In the genomic region with DNA sequence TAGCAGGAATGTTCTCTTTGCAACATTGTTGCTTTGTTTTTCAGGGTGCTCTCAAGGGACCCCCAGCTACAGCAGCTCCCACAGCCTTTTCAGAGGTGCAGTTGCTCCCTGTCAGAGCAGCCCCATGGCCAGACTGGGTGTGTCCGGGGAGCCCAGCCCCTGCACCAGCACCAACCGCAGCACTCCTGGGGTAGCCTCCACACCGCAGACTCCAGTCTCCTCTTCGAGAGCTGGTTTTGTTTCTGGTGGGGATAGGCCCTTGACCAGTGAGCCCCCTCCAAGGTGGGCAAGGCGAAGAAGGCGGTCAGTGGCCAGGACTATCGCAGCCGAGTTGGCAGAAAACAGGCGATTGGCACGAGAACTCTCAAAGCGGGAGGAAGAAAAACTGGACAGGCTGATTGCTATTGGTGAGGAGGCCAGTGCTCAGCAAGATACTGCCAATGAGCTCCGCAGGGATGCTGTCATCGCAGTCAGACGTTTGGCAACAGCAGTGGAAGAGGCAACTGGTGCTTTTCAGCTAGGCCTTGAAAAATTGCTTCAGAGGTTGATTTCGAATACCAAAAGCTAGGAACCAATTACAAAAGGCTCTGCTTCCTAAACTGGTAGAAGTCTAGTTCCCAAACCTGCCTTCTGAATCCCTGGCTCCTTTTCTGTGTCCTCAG, we compare ENCODE assay signal across 17 cellular contexts. TPM values are rescaled to one million over a fixed set of nuclear protein-coding genes. Genes with fewer than 3 reads are reported as not detected.
"Had no signal": no experiment of that assay in that cellular context is flagged by ENCODE, and none has a peak within 500 bp of the region (broad histone marks: within the 10 kb centered on the region; RNA-seq: fewer than 3 reads in every experiment).

No MANE protein-coding gene starts in this region.

- ATAC-seq: foreskin keratinocyte; left colon; mucosa of descending colon; naive thymus-derived CD8-positive, alpha-beta T cell; right cardiac atrium had no signal

- H3K27me3 ChIP-seq: colonic mucosa, foreskin keratinocyte, hepatocyte, ovary had no signal

- H3K4me3 ChIP-seq: colonic mucosa, hepatocyte, mucosa of descending colon, ovary had no signal

- H3K4me3 Mint-ChIP-seq: naive thymus-derived CD8-positive, alpha-beta T cell; neural crest cell had no signal

- H3K27me3 Mint-ChIP-seq: naive thymus-derived CD8-positive, alpha-beta T cell had no signal

- H3K4me1 ChIP-seq: colonic mucosa had no signal

- H3K9me3 ChIP-seq: colonic mucosa, mucosa of descending colon, ovary had no signal

- DNase-seq: colonic mucosa; dermis blood vessel endothelial cell; foreskin keratinocyte; kidney; left colon; mucosa of descending colon; naive thymus-derived CD8-positive, alpha-beta T cell; nucleus accumbens; ovary; small intestine; stimulated activated CD4-positive, alpha-beta T cell treated with anti-CD3 and anti-CD28 coated beads, Interleukin-2, amount 100 ng/mL, for 48 hours; stimulated activated naive CD4-positive, alpha-beta T cell treated with Interleukin-2 at 50 U/mL for 16 hours; trophoblast cell had no signal

- H3K4me2 ChIP-seq: hepatocyte had no signal

- H3K27ac ChIP-seq: colonic mucosa, foreskin keratinocyte, hepatocyte, ovary had no signal

- H3K36me3 ChIP-seq: ovary had no signal

- H2AFZ ChIP-seq: hepatocyte had no signal

RNA-seq across cellular contexts. Expression of a gene that starts 5.6 kb away (rescaled TPM):
- total RNA-seq: epithelial cell of proximal tubule had no signal
